19 cellular contexts compared by ENCODE assay signal in genomic region chr16:89598199-89598598, GRCh38. TPM values are rescaled to one million over a fixed set of nuclear protein-coding genes. Genes with fewer than 3 reads are reported as not detected.
A peak's percentile ranks its signal among the peaks of the same experiment; 100 is the strongest.
DNase-seq lines count a peak whose midpoint lies in the region; ATAC-seq and TF ChIP-seq lines count a peak whose summit lies in the region.
"Had no signal": no experiment of that assay in that cellular context is flagged by ENCODE, and none has a peak within 500 bp of the region (broad histone marks: within the 10 kb centered on the region; RNA-seq: fewer than 3 reads in every experiment).

No MANE protein-coding gene starts in this region.

- TF ChIP-seq CTCF in A673 (conservative IDR thresholded peaks at IDR 0.05; ENCODE audit: low read depth, low read length) (no peak), vagina (IDR thresholded peaks at IDR 0.05) (no peak), transverse colon (IDR thresholded peaks at IDR 0.05) (no peak)

- in situ Hi-C loops in transverse colon (cut with MboI; ENCODE audit: low pct_ligation_motif_present in 1 of 4, low pct_unique_long_range_greater_than_20kb in 1 of 4, low sequenced_read_pairs in 3 of 4), result no loop called here

- H3K4me3 ChIP-seq in A673 (ENCODE audit: low read depth, low read length, poor library complexity, severe bottlenecking) (no peak overlapping the region), vagina (no peak overlapping the region), transverse colon (no peak overlapping the region)
- H3K4me3 ChIP-seq: psoas muscle had no signal

- no peak for TF ChIP-seq EP300 in transverse colon (IDR thresholded peaks at IDR 0.05; ENCODE audit: low read depth)

- no TSS peak for BruUV-seq in A673 (replicated peaks; lab: Mats Ljungman, UMichigan)

- H3K27ac ChIP-seq in A673 (ENCODE audit: low read depth, low read length, poor library complexity, severe bottlenecking) (no peak overlapping the region), vagina (no peak overlapping the region), transverse colon (no peak overlapping the region)
- H3K27ac ChIP-seq: psoas muscle had no signal

- CTCF ChIA-PET in A673 (lab: Charles Lee), result no interaction called here

- H3K9me3 ChIP-seq in A673 (ENCODE audit: low read depth, low read length, poor library complexity, severe bottlenecking) (no peaks in the 10 kb centered on the region), vagina (no peaks in the 10 kb centered on the region), transverse colon (no peaks in the 10 kb centered on the region)
- H3K9me3 ChIP-seq: psoas muscle had no signal

- ATAC-seq in HG03378 (IDR thresholded peaks at IDR 0.05; ENCODE audit: unreplicated experiment) (no peak), HG03175 (IDR thresholded peaks at IDR 0.05; ENCODE audit: unreplicated experiment) (no peak)
- ATAC-seq: activated T-helper 17 cell treated with anti-CD3 and anti-CD28 coated beads, Interleukin-2, amount 50 U/mL, for 72 hours; HCT116; psoas muscle; T-helper 17 cell had no signal

- TF ChIP-seq POLR2A in vagina (IDR thresholded peaks at IDR 0.05) (no peak), transverse colon (IDR thresholded peaks at IDR 0.05) (no peak)

- H3K4me1 ChIP-seq in A673 (ENCODE audit: insufficient read depth, low read length, poor library complexity, severe bottlenecking) (peaks cover 14% of the 10 kb centered on the region), vagina (peaks cover 9% of the 10 kb centered on the region), transverse colon (no peaks in the 10 kb centered on the region)
- H3K4me1 ChIP-seq: psoas muscle had no signal

- H3K27me3 ChIP-seq in A673 (replicated peaks; ENCODE audit: insufficient read depth, low read depth, low read length, poor library complexity), result no peaks in the 10 kb centered on the region
- H3K27me3 ChIP-seq in vagina, result no peaks in the 10 kb centered on the region
- H3K27me3 ChIP-seq in transverse colon, result peaks cover 17% of the 10 kb centered on the region

- intact Hi-C loops in A673 (cut with micrococcal nuclease; ENCODE audit: unreplicated experiment), result no loop called here
- intact Hi-C loops in vagina (cut with DNase I), result no loop called here
- intact Hi-C loops in transverse colon (cut with DNase I; ENCODE audit: low total_unique reads), result no loop called here

- peak; percentile 51 for DNase-seq in A673 (ENCODE audit: low spot score)
- peak; percentile 56 for DNase-seq in EH (ENCODE audit: low read depth)
- DNase-seq in NCI-H446 treated with DMSO at 0.1 percent for 48 hours (lab: John Stamatoyannopoulos, UW), result peak; percentile 0
- DNase-seq in fibroblast of peridontal ligament (ENCODE audit: extremely low read depth), result peak; percentile 52
- no peak for DNase-seq in vagina (ENCODE audit: extremely low spot score in 2 of 2)
- DNase-seq in transverse colon, result no peak
- DNase-seq: activated CD4-positive, alpha-beta T cell treated with anti-CD3 and anti-CD28 coated beads, Interleukin-2, amount 50 U/mL, for 4 hours; CD4-positive, CD25-positive, alpha-beta regulatory T cell; endodermal cell; MV-4-11; psoas muscle; RPMI8226; stimulated activated CD4-positive, alpha-beta T cell treated with anti-CD3 and anti-CD28 coated beads, Interleukin-2, amount 100 ng/mL, for 24 hours; T-helper 17 cell had no signal

- POLR2A ChIA-PET in A673 (lab: Charles Lee; ENCODE audit: low non-redundant PET), result no interaction called here

- WGBS in transverse colon (ENCODE audit: low coverage in 1 of 2), 2 donors, result 58% methylated on average over 5 of the region's 14 CpGs; no CpG with 5 or more reads in 1 of the 2 donors

- H3K36me3 ChIP-seq in A673 (ENCODE audit: insufficient read depth, low read length, poor library complexity, severe bottlenecking), result peaks cover 9% of the 10 kb centered on the region
- no peaks in the 10 kb centered on the region for H3K36me3 ChIP-seq in vagina
- H3K36me3 ChIP-seq in transverse colon, result no peaks in the 10 kb centered on the region

RNA-seq across cellular contexts. Expression of gene DPEP1, which starts 15.2 kb away (rescaled TPM):
- total RNA-seq in A673 (2021) (0.49 and 0.52 TPM in 2 replicates), vagina (not detected), transverse colon (1 to 10 TPM in 3 of 4 donors, not detected in 1; 1.3 to 4.0 (median 1.4) TPM)
- total RNA-seq: activated T-helper 17 cell treated with anti-CD3 and anti-CD28 coated beads, Interleukin-2, amount 50 U/mL, for 72 hours; CD4-positive, CD25-positive, alpha-beta regulatory T cell; psoas muscle; T-helper 17 cell had no signal

RNA-seq across cellular contexts. Expression of gene CPNE7, which starts 22.6 kb away (rescaled TPM):
- 108 and 109 TPM in 2 replicates for total RNA-seq in A673 (2021)
- total RNA-seq in vagina, result 4.9 TPM
- 1 to 10 TPM in 1 of 4 donors, under 1 TPM in 2, not detected in 1; 0.41 to 5.0 (median 0.79) TPM for total RNA-seq in transverse colon
- total RNA-seq: psoas muscle, urinary bladder had no signal

RNA-seq across cellular contexts. Expression of gene RPL13, which starts 37.7 kb away (rescaled TPM):
- total RNA-seq in A673 (2021), result 2,140 and 2,205 TPM in 2 replicates
- total RNA-seq in vagina, result 8,204 TPM
- total RNA-seq in transverse colon, result 1,000 to 10,000 TPM; 3,190 to 3,814 (median 3,321) TPM

RNA-seq across cellular contexts. Expression of gene CHMP1A, which starts 59.3 kb away (rescaled TPM):
- total RNA-seq in A673 (2021) (104 and 110 TPM in 2 replicates), vagina (117 TPM), transverse colon (100 to 1,000 TPM; 131 to 184 (median 144) TPM)

RNA-seq across cellular contexts. Expression of gene SPATA33, which starts 59.4 kb away (rescaled TPM):
- 39.1 and 46.7 TPM in 2 replicates for total RNA-seq in A673 (2021)
- 5.2 TPM for total RNA-seq in vagina
- total RNA-seq in transverse colon, result 10 to 100 TPM in 1 of 4 donors, 1 to 10 TPM in 3; 4.4 to 10.1 (median 7.4) TPM

Comparison
In these comparisons a context has a peak if more than half of its experiments do, and no peak if none do; other contexts are left out.
1. DNase-seq: peak in A673 (single experiment), EH (single experiment), NCI-H446 treated with DMSO at 0.1 percent for 48 hours (single experiment) and fibroblast of peridontal ligament (single experiment); none in vagina (0 of 2) and transverse colon (single experiment).
2. RNA of gene CPNE7, which starts 22.6 kb away (total RNA-seq): 108 to 109 TPM in A673; 4.9 TPM in vagina (single experiment) and 0.41 to 5.0 TPM in transverse colon; every median in the first group is over 10 times any median in the second.